In the genomic region with DNA sequence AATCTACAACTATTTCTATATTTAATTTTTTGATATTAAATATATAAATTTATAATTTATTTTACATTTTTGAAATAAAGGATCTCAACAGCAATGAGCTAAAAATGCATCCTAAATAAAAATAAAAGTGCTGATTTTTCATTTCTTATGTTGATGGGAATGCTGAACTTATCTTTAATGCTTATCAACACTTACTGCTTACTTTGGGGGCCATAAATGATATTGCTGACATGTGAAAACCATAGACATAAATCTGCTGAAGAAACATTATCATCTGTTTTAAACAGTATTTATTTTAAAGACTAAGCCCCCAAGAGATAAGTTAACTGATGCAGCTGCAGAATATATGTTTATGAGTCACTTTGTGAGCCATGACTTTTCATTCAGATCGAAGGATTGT, we compare ENCODE assay signal across 25 cellular contexts.
DNase-seq lines count a peak whose midpoint lies in the region; ATAC-seq, FAIRE-seq and TF ChIP-seq lines count a peak whose summit lies in the region.
"Had no signal": no experiment of that assay in that cellular context is flagged by ENCODE, and none has a peak within 500 bp of the region (broad histone marks: within the 10 kb centered on the region; RNA-seq: fewer than 3 reads in every experiment).

No MANE protein-coding gene starts in this region.

- H3K4me3 ChIP-seq in HepG2 (replicated peaks in 1 of 3; ENCODE audit: insufficient read depth in 1 of 3, low read depth in 2 of 3, low read length in 3 of 3) (no peak overlapping the region), right lobe of liver (no peak overlapping the region), GM12878 (no peak overlapping the region)
- H3K4me3 ChIP-seq: BLaER1 had no signal

- TF ChIP-seq RAD21 in HepG2 (CRISPR knock-in tag; IDR thresholded peaks at IDR 0.05) (no peak), GM12878 (IDR thresholded peaks at IDR 0.05; ENCODE audit: insufficient read depth, low read depth, low read length) (no peak)

- BruUV-seq in HepG2 (replicated peaks; lab: Mats Ljungman, UMichigan) (no TSS peak), GM12878 (replicated peaks; lab: Mats Ljungman, UMichigan) (no TSS peak)

- H3K4me2 ChIP-seq in HepG2 (ENCODE audit: low read depth, low read length) (no peak overlapping the region), GM12878 (ENCODE audit: control insufficient read depth, insufficient read depth) (no peak overlapping the region)
- H3K4me2 ChIP-seq: BLaER1 had no signal

- CTCF ChIA-PET in HepG2 (lab: Yijun Ruan, JAX; ENCODE audit: low intra/inter-chr PET ratio, low total read pairs) (no interaction called here), HEK293T (lab: Yijun Ruan, JAX) (interaction anchor here (0.8 kb wide), 1 partner anchor 68 kb away, joined by 4 read pairs; no protein-coding TSS in a partner anchor), GM12878 (lab: Yijun Ruan, JAX) (interaction anchor here (1.2 kb wide), 1 partner anchor 14 kb away, joined by 3 read pairs; no protein-coding TSS in a partner anchor)

- TF ChIP-seq CTCF in HepG2 (CRISPR knock-in tag; IDR thresholded peaks at IDR 0.05) (no peak), right lobe of liver (IDR thresholded peaks at IDR 0.05) (no peak), GM12878 (IDR thresholded peaks at IDR 0.05 in 2 of 3, conservative IDR thresholded peaks at IDR 0.05 in 1 of 3; ENCODE audit: control insufficient read depth in 2 of 3, extremely low read depth in 1 of 3, insufficient read depth in 1 of 3, low read depth in 3 of 3, low read length in 3 of 3) (no peak)

- FAIRE-seq in HepG2 (lab: Jason Lieb, UNC) (no peak), GM12878 (lab: Jason Lieb, UNC) (peak; percentile 31), RCC 7860 (lab: Jason Lieb, UNC) (no peak)
- FAIRE-seq: GM12892, GM18507 had no signal

- TF ChIP-seq POLR2A in HepG2 (IDR thresholded peaks at IDR 0.05; ENCODE audit: insufficient read depth in 1 of 2, low read depth in 2 of 2, low read length in 2 of 2) (no peak), right lobe of liver (IDR thresholded peaks at IDR 0.05) (no peak), GM12878 (IDR thresholded peaks at IDR 0.05; ENCODE audit: low read depth, low read length) (no peak)

- RAD21 ChIA-PET in GM12878 (lab: Charles Lee; ENCODE audit: unreplicated experiment) = no interaction called here

- DNase-seq in HepG2 (ENCODE audit: low spot score) (no peak), right lobe of liver (no peak), HEK293T (ENCODE audit: extremely low spot score) (no peak), GM12878 (ENCODE audit: low read depth, low spot score) (no peak), islet precursor cell (no peak), RCC 7860 (ENCODE audit: low spot score) (no peak)
- DNase-seq: ACHN; BE2C; C1 segment of cervical spinal cord; CD4-positive, alpha-beta memory T cell; CD4-positive, CD25-positive, alpha-beta regulatory T cell; CD8-positive, alpha-beta memory T cell; COR-L47; DMS 273 treated with DMSO at 0.1 percent for 48 hours; DMS153; DMS53; DMS79; DND-41; EL; GDM1 had no signal

- H4K20me1 ChIP-seq in HepG2 (ENCODE audit: insufficient read depth, low read length) = no peaks in the 10 kb centered on the region
- H4K20me1 ChIP-seq in GM12878 (ENCODE audit: control insufficient read depth, insufficient read depth) = no peaks in the 10 kb centered on the region
- H4K20me1 ChIP-seq: BLaER1 had no signal

- H3K27ac ChIP-seq in HepG2 (ENCODE audit: extremely low read length, insufficient read depth, low read length) (no peak overlapping the region), right lobe of liver (no peak overlapping the region), GM12878 (ENCODE audit: control insufficient read depth, insufficient read depth) (no peak overlapping the region)
- H3K27ac ChIP-seq: 22Rv1, BLaER1 had no signal

- H3K9me3 ChIP-seq in HepG2 (ENCODE audit: low read length) = no peaks in the 10 kb centered on the region
- H3K9me3 ChIP-seq in right lobe of liver = no peaks in the 10 kb centered on the region
- no peaks in the 10 kb centered on the region for H3K9me3 ChIP-seq in GM12878 (replicated peaks; ENCODE audit: control insufficient read depth, insufficient read depth, low read length)
- H3K9me3 ChIP-seq: BE2C had no signal

- SMC1A ChIA-PET in GM12878 (lab: Charles Lee; ENCODE audit: uncharacterized antibody, unreplicated experiment) = interaction anchor here (1.1 to 1.2 kb wide), 2 partner anchors 10 to 214 kb away, joined by 3 to 4 read pairs; no protein-coding TSS in a partner anchor

- H2AFZ ChIP-seq in HepG2 (ENCODE audit: low read length) = no peak overlapping the region
- no peak overlapping the region for H2AFZ ChIP-seq in GM12878 (ENCODE audit: control insufficient read depth, low read depth, low read length)

- H3K36me3 ChIP-seq in HepG2 (replicated peaks in 1 of 2; ENCODE audit: control insufficient read depth in 1 of 2, insufficient read depth in 2 of 2, low read length in 2 of 2) (no peaks in the 10 kb centered on the region), right lobe of liver (no peaks in the 10 kb centered on the region), GM12878 (ENCODE audit: control insufficient read depth in 2 of 2, insufficient read depth in 2 of 2, low read length in 1 of 2) (no peaks in the 10 kb centered on the region)
- H3K36me3 ChIP-seq: BE2C, BLaER1 had no signal

- H3K4me1 ChIP-seq in HepG2 (ENCODE audit: insufficient read depth, low read length) = no peaks in the 10 kb centered on the region
- H3K4me1 ChIP-seq in right lobe of liver = no peaks in the 10 kb centered on the region
- H3K4me1 ChIP-seq in GM12878 (ENCODE audit: control insufficient read depth, insufficient read depth, low read length) = no peaks in the 10 kb centered on the region

- in situ Hi-C loops in HepG2 (cut with HindIII; ENCODE audit: extremely low pct_ligation_motif_present, low pct_unique_long_range_greater_than_20kb) = no loop called here
- in situ Hi-C loops in GM12878 (cut with MboI) = no loop called here

- POLR2A ChIA-PET in HepG2 (lab: Yijun Ruan, JAX) = no interaction called here
- POLR2A ChIA-PET in HEK293T (lab: Yijun Ruan, JAX) = no interaction called here
- POLR2A ChIA-PET in GM12878 (lab: Charles Lee) = no interaction called here

- no peak overlapping the region for H3K9ac ChIP-seq in HepG2 (ENCODE audit: insufficient read depth, low read depth, low read length)
- no peak overlapping the region for H3K9ac ChIP-seq in GM12878 (ENCODE audit: control insufficient read depth, insufficient read depth, low read length)
- H3K9ac ChIP-seq: BLaER1 had no signal

- H3K79me2 ChIP-seq in HepG2 (ENCODE audit: insufficient read depth, low read length) (no peaks in the 10 kb centered on the region), GM12878 (ENCODE audit: control insufficient read depth, insufficient read depth, low read length) (no peaks in the 10 kb centered on the region)

- no peak for ATAC-seq in HepG2
- ATAC-seq in right lobe of liver = no peak
- no peak for ATAC-seq in GM12878
- ATAC-seq in GM21737 (IDR thresholded peaks at IDR 0.05; ENCODE audit: unreplicated experiment) = no peak

- 0% methylated on average over 1 of the region's 1 CpG for WGBS in HepG2 (ENCODE audit: low lambda C conversion rate)
- WGBS in right lobe of liver (ENCODE audit: insufficient coverage, low coverage, low lambda C conversion rate, missing lambda C conversion rate) = 0% methylated on average over 1 of the region's 1 CpG
- 0% methylated on average over 1 of the region's 1 CpG for WGBS in GM12878 (ENCODE audit: insufficient coverage, insufficient replicate concordance, low lambda C conversion rate, missing lambda C conversion rate)

- TF ChIP-seq EP300 in HepG2 (IDR thresholded peaks at IDR 0.05; ENCODE audit: low read depth in 2 of 2, low read length in 2 of 2) (no peak), HepG2 (CRISPR knock-in tag; IDR thresholded peaks at IDR 0.05; ENCODE audit: borderline replicate concordance) (no peak), GM12878 (IDR thresholded peaks at IDR 0.05; ENCODE audit: borderline replicate concordance in 1 of 2, control insufficient read depth in 1 of 2, low read depth in 2 of 2, low read length in 2 of 2) (no peak)

- no peaks in the 10 kb centered on the region for H3K27me3 ChIP-seq in HepG2 (ENCODE audit: control insufficient read depth in 1 of 2, insufficient read depth in 2 of 2, low read length in 2 of 2)
- no peaks in the 10 kb centered on the region for H3K27me3 ChIP-seq in right lobe of liver
- H3K27me3 ChIP-seq in GM12878 (replicated peaks in 1 of 2; ENCODE audit: control insufficient read depth in 2 of 2, insufficient read depth in 2 of 2, low read length in 1 of 2) = no peaks in the 10 kb centered on the region
- H3K27me3 ChIP-seq: BE2C, BLaER1 had no signal

- intact Hi-C loops in HepG2 (cut with micrococcal nuclease; ENCODE audit: unreplicated experiment) (no loop called here), right lobe of liver (cut with DNase I) (no loop called here), GM12878 (cut with micrococcal nuclease; ENCODE audit: unreplicated experiment) (no loop called here)

TF ChIP-seq in HEK293T, 16 proteins besides CTCF, POLR2A, EP300 and RAD21:
- no peak for TF ChIP-seq ELF4 (IDR thresholded peaks at IDR 0.05)
- TF ChIP-seq, protein P1, sequence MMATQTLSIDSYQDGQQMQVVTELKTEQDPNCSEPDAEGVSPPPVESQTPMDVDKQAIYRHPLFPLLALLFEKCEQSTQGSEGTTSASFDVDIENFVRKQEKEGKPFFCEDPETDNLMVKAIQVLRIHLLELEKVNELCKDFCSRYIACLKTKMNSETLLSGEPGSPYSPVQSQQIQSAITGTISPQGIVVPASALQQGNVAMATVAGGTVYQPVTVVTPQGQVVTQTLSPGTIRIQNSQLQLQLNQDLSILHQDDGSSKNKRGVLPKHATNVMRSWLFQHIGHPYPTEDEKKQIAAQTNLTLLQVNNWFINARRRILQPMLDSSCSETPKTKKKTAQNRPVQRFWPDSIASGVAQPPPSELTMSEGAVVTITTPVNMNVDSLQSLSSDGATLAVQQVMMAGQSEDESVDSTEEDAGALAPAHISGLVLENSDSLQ (IDR thresholded peaks at IDR 0.05) = 0 out of 2 replicates have a peak, but pooled peaks have one; percentile 4
TF ChIP-seq in HEK293T: peak in this region for 1.

TF ChIP-seq in GM12878, 131 proteins besides CTCF, POLR2A, EP300 and RAD21 (continues in another document):
- TF ChIP-seq, protein P2, sequence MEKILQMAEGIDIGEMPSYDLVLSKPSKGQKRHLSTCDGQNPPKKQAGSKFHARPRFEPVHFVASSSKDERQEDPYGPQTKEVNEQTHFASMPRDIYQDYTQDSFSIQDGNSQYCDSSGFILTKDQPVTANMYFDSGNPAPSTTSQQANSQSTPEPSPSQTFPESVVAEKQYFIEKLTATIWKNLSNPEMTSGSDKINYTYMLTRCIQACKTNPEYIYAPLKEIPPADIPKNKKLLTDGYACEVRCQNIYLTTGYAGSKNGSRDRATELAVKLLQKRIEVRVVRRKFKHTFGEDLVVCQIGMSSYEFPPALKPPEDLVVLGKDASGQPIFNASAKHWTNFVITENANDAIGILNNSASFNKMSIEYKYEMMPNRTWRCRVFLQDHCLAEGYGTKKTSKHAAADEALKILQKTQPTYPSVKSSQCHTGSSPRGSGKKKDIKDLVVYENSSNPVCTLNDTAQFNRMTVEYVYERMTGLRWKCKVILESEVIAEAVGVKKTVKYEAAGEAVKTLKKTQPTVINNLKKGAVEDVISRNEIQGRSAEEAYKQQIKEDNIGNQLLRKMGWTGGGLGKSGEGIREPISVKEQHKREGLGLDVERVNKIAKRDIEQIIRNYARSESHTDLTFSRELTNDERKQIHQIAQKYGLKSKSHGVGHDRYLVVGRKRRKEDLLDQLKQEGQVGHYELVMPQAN (conservative IDR thresholded peaks at IDR 0.05) = no peak
- no peak for TF ChIP-seq SRF (IDR thresholded peaks at IDR 0.05; ENCODE audit: low read depth in 2 of 2, low read length in 2 of 2)
